ENCODE assay signal across 21 cellular contexts in genomic region chr10:47189802-47190201, GRCh38.
DNase-seq lines count a peak whose midpoint lies in the region; ATAC-seq and TF ChIP-seq lines count a peak whose summit lies in the region.
"Had no signal": no experiment of that assay in that cellular context is flagged by ENCODE, and none has a peak within 500 bp of the region (broad histone marks: within the 10 kb centered on the region; RNA-seq: fewer than 3 reads in every experiment).

No MANE protein-coding gene starts in this region.

- in situ Hi-C loops in Panc1 (cut with HindIII; ENCODE audit: low pct_unique_long_range_greater_than_20kb, low sequenced_read_pairs) = no loop called here

- peak; percentile 40; the same call in 1 of the 2 replicates for ATAC-seq in Panc1
- no peak for ATAC-seq in activated naive CD8-positive, alpha-beta T cell treated with anti-CD3 and anti-CD28 coated beads, Interleukin-2, amount 50 U/mL, for 24 hours
- ATAC-seq: GM12878, GM23338, SK-N-SH treated with all-trans-retinoic acid at 6 μM for 48 hours had no signal

- H3K36me3 Mint-ChIP-seq in activated naive CD8-positive, alpha-beta T cell treated with anti-CD3 and anti-CD28 coated beads, Interleukin-2, amount 50 U/mL, for 24 hours (ENCODE audit: low read depth) = no peaks in the 10 kb centered on the region
- H3K36me3 Mint-ChIP-seq: CD14-positive monocyte; CD8-positive, alpha-beta memory T cell had no signal

- CTCF ChIA-PET in Panc1 (lab: Charles Lee) = no interaction called here

- POLR2A ChIA-PET in Panc1 (lab: Charles Lee) = no interaction called here

- no peaks in the 10 kb centered on the region for H3K36me3 ChIP-seq in Panc1 (ENCODE audit: control insufficient read depth, insufficient read depth, low read length)
- H3K36me3 ChIP-seq: HAP-1 had no signal

- no peak overlapping the region for H3K27ac ChIP-seq in Panc1 (ENCODE audit: low read length)
- H3K27ac ChIP-seq: 22Rv1, KMS-11 had no signal

- no peak overlapping the region for H3K4me3 ChIP-seq in Panc1 (ENCODE audit: low read depth in 2 of 2, low read length in 2 of 2)
- H3K4me3 ChIP-seq: GM12878, GM23338, HAP-1 had no signal

- intact Hi-C loops in Panc1 (cut with micrococcal nuclease; ENCODE audit: unreplicated experiment) = no loop called here

- no peak overlapping the region for H3K27ac Mint-ChIP-seq in activated naive CD8-positive, alpha-beta T cell treated with anti-CD3 and anti-CD28 coated beads, Interleukin-2, amount 50 U/mL, for 24 hours
- H3K27ac Mint-ChIP-seq: B cell, CD14-positive monocyte, GM23338 had no signal

- BruUV-seq in Panc1 (replicated peaks; lab: Mats Ljungman, UMichigan) = no TSS peak

- H3K27me3 ChIP-seq in Panc1 (ENCODE audit: control insufficient read depth, insufficient read depth, low read length) = no peaks in the 10 kb centered on the region

- peaks cover 8% of the 10 kb centered on the region for H3K4me1 Mint-ChIP-seq in activated naive CD8-positive, alpha-beta T cell treated with anti-CD3 and anti-CD28 coated beads, Interleukin-2, amount 50 U/mL, for 24 hours
- H3K4me1 Mint-ChIP-seq: B cell, GM23338 had no signal

- no peak overlapping the region for H3K4me3 Mint-ChIP-seq in activated naive CD8-positive, alpha-beta T cell treated with anti-CD3 and anti-CD28 coated beads, Interleukin-2, amount 50 U/mL, for 24 hours
- H3K4me3 Mint-ChIP-seq: B cell, CD14-positive monocyte, GM23338 had no signal

- no peak for TF ChIP-seq CTCF in Panc1 (IDR thresholded peaks at IDR 0.05)

- DNase-seq in DMS53 (lab: John Stamatoyannopoulos, UW) (peak; percentile 53), DMS53 treated with DMSO at 0.1 percent for 48 hours (lab: John Stamatoyannopoulos, UW; ENCODE audit: unreplicated experiment) (no peak), NCI-H345 (lab: John Stamatoyannopoulos, UW) (peak; percentile 17), Panc1 (ENCODE audit: low read depth, low spot score) (no peak), activated T-cell treated with anti-CD3 and anti-CD28 coated beads for 4 hours (no peak)
- no peak for DNase-seq in central memory CD4-positive, alpha-beta T cell
- no peak for DNase-seq in activated naive CD8-positive, alpha-beta T cell treated with anti-CD3 and anti-CD28 coated beads, Interleukin-2, amount 50 U/mL, for 24 hours
- DNase-seq: CD8-positive, alpha-beta memory T cell; DMS153; EL; GDM1; MM.1S; NCI-H510A had no signal

- H3K4me1 ChIP-seq in Panc1 (ENCODE audit: control insufficient read depth, insufficient read depth, low read length) = peaks cover 12% of the 10 kb centered on the region
- H3K4me1 ChIP-seq: HAP-1 had no signal

- no peaks in the 10 kb centered on the region for H3K9me3 Mint-ChIP-seq in activated naive CD8-positive, alpha-beta T cell treated with anti-CD3 and anti-CD28 coated beads, Interleukin-2, amount 50 U/mL, for 24 hours

- no peaks in the 10 kb centered on the region for H3K9me3 ChIP-seq in Panc1 (ENCODE audit: control insufficient read depth, insufficient read depth, low read depth, low read length)
- H3K9me3 ChIP-seq: HAP-1 had no signal

- H3K27me3 Mint-ChIP-seq in activated naive CD8-positive, alpha-beta T cell treated with anti-CD3 and anti-CD28 coated beads, Interleukin-2, amount 50 U/mL, for 24 hours = no peaks in the 10 kb centered on the region

Comparison
In these comparisons a context has a peak if more than half of its experiments do, and no peak if none do; other contexts are left out.
1. DNase-seq: peak in DMS53 (single experiment) and NCI-H345 (single experiment); none in DMS53 treated with DMSO at 0.1 percent for 48 hours (single experiment), Panc1 (single experiment), central memory CD4-positive, alpha-beta T cell (single experiment), activated T-cell treated with anti-CD3 and anti-CD28 coated beads for 4 hours (single experiment) and activated naive CD8-positive, alpha-beta T cell treated with anti-CD3 and anti-CD28 coated beads, Interleukin-2, amount 50 U/mL, for 24 hours (single experiment).